Comparison of ENCODE assay signal across 16 cellular contexts in the genomic region with DNA sequence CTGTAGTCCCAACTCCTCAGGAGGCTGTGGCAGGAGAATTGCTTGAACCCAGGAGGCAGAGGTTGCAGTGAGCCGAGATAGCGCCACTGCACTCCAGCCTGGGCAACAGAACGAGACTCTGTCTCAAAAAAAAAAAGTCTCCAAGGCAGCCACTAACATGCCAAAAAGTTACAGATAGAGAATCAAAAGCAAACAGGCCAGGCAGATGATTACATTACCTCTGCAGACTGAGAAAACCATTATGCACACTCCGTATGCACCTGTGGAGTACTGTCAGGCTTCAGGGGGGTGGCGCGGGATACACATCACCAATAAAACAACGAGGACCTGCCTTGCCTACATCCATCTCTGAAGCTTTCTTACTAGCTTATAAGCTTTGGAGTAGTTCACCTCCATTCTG. TPM values are rescaled to one million over a fixed set of nuclear protein-coding genes. Genes with fewer than 3 reads are reported as not detected.
DNase-seq lines count a peak whose midpoint lies in the region; ATAC-seq, FAIRE-seq and TF ChIP-seq lines count a peak whose summit lies in the region.
"Had no signal": no experiment of that assay in that cellular context is flagged by ENCODE, and none has a peak within 500 bp of the region (broad histone marks: within the 10 kb centered on the region; RNA-seq: fewer than 3 reads in every experiment).

No MANE protein-coding gene starts in this region.

- no TSS peak for BruUV-seq in GM12878 (replicated peaks; lab: Mats Ljungman, UMichigan)

- peaks cover 72% of the 10 kb centered on the region for H3K79me2 ChIP-seq in GM12878 (ENCODE audit: control insufficient read depth, insufficient read depth, low read length)

- H2AFZ ChIP-seq in GM12878 (ENCODE audit: control insufficient read depth, low read depth, low read length), result no peak overlapping the region

- H3K4me2 ChIP-seq in GM12878 (ENCODE audit: control insufficient read depth, insufficient read depth), result peak overlapping the region; percentile 93
- H3K4me2 ChIP-seq: BLaER1 had no signal

- FAIRE-seq in GM12878 (lab: Jason Lieb, UNC), result no peak
- no peak for FAIRE-seq in pancreas (lab: Jason Lieb, UNC)
- FAIRE-seq: H1 had no signal

- no peak overlapping the region for H3K27ac ChIP-seq in GM12878 (ENCODE audit: control insufficient read depth, insufficient read depth)
- H3K27ac ChIP-seq in pancreas, result peak overlapping the region in 1 of 4 donors; percentile 29
- peak overlapping the region; percentile 32 to 96 (median 49) for H3K27ac ChIP-seq in stomach
- H3K27ac ChIP-seq: BLaER1 had no signal

- TF ChIP-seq EP300 in GM12878 (IDR thresholded peaks at IDR 0.05; ENCODE audit: borderline replicate concordance in 1 of 2, control insufficient read depth in 1 of 2, low read depth in 2 of 2, low read length in 2 of 2) (no peak), stomach (IDR thresholded peaks at IDR 0.05) (no peak)

- peaks cover 15% of the 10 kb centered on the region for H3K4me1 ChIP-seq in GM12878 (ENCODE audit: control insufficient read depth, insufficient read depth, low read length)
- peaks cover 4 to 52% (median 41%) of the 10 kb centered on the region in 3 donors for H3K4me1 ChIP-seq in pancreas
- H3K4me1 ChIP-seq in stomach, result peaks cover 40 to 73% (median 62%) of the 10 kb centered on the region in 4 donors

- no peaks in the 10 kb centered on the region for H3K9me3 Mint-ChIP-seq in natural killer cell treated with Interleukin-12 subunit alpha and Interleukin-12 subunit beta and Interleukin-15 and Interleukin-18, amount 100 ng/mL, for 72 hours
- H3K9me3 Mint-ChIP-seq: CD4-positive, alpha-beta memory T cell had no signal

- H3K27ac Mint-ChIP-seq in natural killer cell treated with Interleukin-12 subunit alpha and Interleukin-12 subunit beta and Interleukin-15 and Interleukin-18, amount 100 ng/mL, for 72 hours, result no peak overlapping the region

- no peaks in the 10 kb centered on the region for H4K20me1 ChIP-seq in GM12878 (ENCODE audit: control insufficient read depth, insufficient read depth)

- RAD21 ChIA-PET in GM12878 (lab: Charles Lee; ENCODE audit: unreplicated experiment), result no interaction called here

- POLR2A ChIA-PET in GM12878 (lab: Charles Lee), result interaction anchor here (1.3 to 2.0 kb wide), 2 partner anchors 8 to 10 kb away, joined by 3 to 6 read pairs; no protein-coding TSS in a partner anchor

- TF ChIP-seq RAD21 in GM12878 (IDR thresholded peaks at IDR 0.05; ENCODE audit: insufficient read depth, low read depth, low read length), result no peak

- H3K36me3 Mint-ChIP-seq in natural killer cell treated with Interleukin-12 subunit alpha and Interleukin-12 subunit beta and Interleukin-15 and Interleukin-18, amount 100 ng/mL, for 72 hours, result no peaks in the 10 kb centered on the region

- intact Hi-C loops in GM12878 (cut with micrococcal nuclease; ENCODE audit: unreplicated experiment) (loop anchor here (10.0 kb wide), 1 partner anchor 341 kb away; a partner anchor contains a TSS), pancreas (cut with DNase I) (no loop called here), stomach (cut with DNase I; ENCODE audit: low total_unique reads) (no loop called here)

- SMC1A ChIA-PET in GM12878 (lab: Charles Lee; ENCODE audit: uncharacterized antibody, unreplicated experiment), result interaction anchor here (3.4 kb wide), 1 partner anchor 10 kb away, joined by 12 read pairs; no protein-coding TSS in a partner anchor

- no peak overlapping the region for H3K4me3 Mint-ChIP-seq in natural killer cell treated with Interleukin-12 subunit alpha and Interleukin-12 subunit beta and Interleukin-15 and Interleukin-18, amount 100 ng/mL, for 72 hours
- H3K4me3 Mint-ChIP-seq: CD14-positive monocyte; CD4-positive, alpha-beta memory T cell; H9 had no signal

- H3K27me3 ChIP-seq in GM12878 (replicated peaks in 1 of 2; ENCODE audit: control insufficient read depth in 2 of 2, insufficient read depth in 2 of 2, low read length in 1 of 2) (no peaks in the 10 kb centered on the region), pancreas (no peaks in the 10 kb centered on the region), stomach (no peaks in the 10 kb centered on the region)
- H3K27me3 ChIP-seq: BLaER1 had no signal

- H3K27me3 Mint-ChIP-seq in natural killer cell treated with Interleukin-12 subunit alpha and Interleukin-12 subunit beta and Interleukin-15 and Interleukin-18, amount 100 ng/mL, for 72 hours, result no peaks in the 10 kb centered on the region
- H3K27me3 Mint-ChIP-seq: CD4-positive, alpha-beta memory T cell had no signal

- H3K4me3 ChIP-seq in GM12878 (no peak overlapping the region), pancreas (no peak overlapping the region), stomach (no peak overlapping the region)
- H3K4me3 ChIP-seq: BLaER1 had no signal

- no peak for TF ChIP-seq POLR2A in GM12878 (IDR thresholded peaks at IDR 0.05; ENCODE audit: low read depth, low read length)
- no peak for TF ChIP-seq POLR2A in stomach (IDR thresholded peaks at IDR 0.05)

- no peak for ATAC-seq in GM12878
- peak; percentile 51 to 78 (median 61) for ATAC-seq in pancreas
- ATAC-seq in GM21526 (IDR thresholded peaks at IDR 0.05; ENCODE audit: low FRiP score, unreplicated experiment), result no peak
- ATAC-seq in HG02759 (IDR thresholded peaks at IDR 0.05; ENCODE audit: unreplicated experiment), result no peak
- no peak for ATAC-seq in natural killer cell treated with Interleukin-12 subunit alpha and Interleukin-12 subunit beta and Interleukin-15 and Interleukin-18, amount 100 ng/mL, for 72 hours

- peaks cover 33 to 37% of the 10 kb centered on the region in 2 donors for H3K4me1 Mint-ChIP-seq in natural killer cell treated with Interleukin-12 subunit alpha and Interleukin-12 subunit beta and Interleukin-15 and Interleukin-18, amount 100 ng/mL, for 72 hours (ENCODE audit: low read depth in 2 of 2)

- CTCF ChIA-PET in GM12878 (lab: Yijun Ruan, JAX), result interaction anchor here (2.1 kb wide), 1 partner anchor 12 kb away, joined by 7 read pairs; no protein-coding TSS in a partner anchor

- DNase-seq in SK-N-DZ (ENCODE audit: low spot score), result peak; percentile 48
- DNase-seq in GM12878 (ENCODE audit: low read depth, low spot score), result no peak
- DNase-seq in pancreas, result no peak
- DNase-seq in stomach, result no peak
- DNase-seq in natural killer cell treated with Interleukin-12 subunit alpha and Interleukin-12 subunit beta and Interleukin-15 and Interleukin-18, amount 100 ng/mL, for 72 hours (ENCODE audit: low spot score), result no peak
- DNase-seq: 8988T; Calu3; CD4-positive, alpha-beta memory T cell; DMS79 treated with DMSO at 0.1 percent for 48 hours; GF-D8; H9 had no signal

- WGBS in GM12878 (ENCODE audit: insufficient coverage, insufficient replicate concordance, low lambda C conversion rate, missing lambda C conversion rate), result 91% methylated on average over 7 of the region's 7 CpGs
- 40 to 49% methylated on average over 7 of the region's 7 CpGs for WGBS in pancreas, 2 donors
- 28 to 59% (median 44%) methylated on average over 7 of the region's 7 CpGs for WGBS in stomach, 5 donors

- TF ChIP-seq CTCF in GM12878 (IDR thresholded peaks at IDR 0.05 in 2 of 3, conservative IDR thresholded peaks at IDR 0.05 in 1 of 3; ENCODE audit: control insufficient read depth in 2 of 3, extremely low read depth in 1 of 3, insufficient read depth in 1 of 3, low read depth in 3 of 3, low read length in 3 of 3), result no peak
- no peak for TF ChIP-seq CTCF in pancreas (IDR thresholded peaks at IDR 0.05)
- no peak for TF ChIP-seq CTCF in stomach (IDR thresholded peaks at IDR 0.05)

- no peak overlapping the region for H3K9ac ChIP-seq in GM12878 (ENCODE audit: control insufficient read depth, insufficient read depth, low read length)
- H3K9ac ChIP-seq: BLaER1 had no signal

- H3K36me3 ChIP-seq in GM12878 (ENCODE audit: control insufficient read depth in 2 of 2, insufficient read depth in 2 of 2, low read length in 1 of 2) (no peaks in the 10 kb centered on the region), pancreas (no peaks in the 10 kb centered on the region), stomach (no peaks in the 10 kb centered on the region)

- in situ Hi-C loops in GM12878 (cut with MboI), result loop anchor here (5.0 to 10.0 kb wide), 2 partner anchors 113 to 321 kb away; no protein-coding TSS in a partner anchor

- H3K9me3 ChIP-seq in GM12878 (replicated peaks; ENCODE audit: control insufficient read depth, insufficient read depth, low read length) (no peaks in the 10 kb centered on the region; the same call in 1 of the 3 replicates), pancreas (no peaks in the 10 kb centered on the region), stomach (no peaks in the 10 kb centered on the region)

TF ChIP-seq in GM12878, 131 proteins besides CTCF, POLR2A, EP300 and RAD21 (continues in another document):
- no peak for TF ChIP-seq SIN3A (IDR thresholded peaks at IDR 0.05; ENCODE audit: low read depth, low read length)
- TF ChIP-seq KLF5 (IDR thresholded peaks at IDR 0.05; ENCODE audit: partially characterized antibody), result no peak
- no peak for TF ChIP-seq IKZF2 (IDR thresholded peaks at IDR 0.05)
- no peak for TF ChIP-seq RB1 (IDR thresholded peaks at IDR 0.05; ENCODE audit: borderline replicate concordance)

RNA-seq across cellular contexts. Expression of a gene that starts 10.3 kb away (rescaled TPM):
- 8.2 and 18.5 TPM in 2 replicates for polyA plus RNA-seq in SK-N-DZ (2014; cell fraction: cytosol; rRNA removed)
- 21.9 and 23.3 TPM in 2 replicates for polyA plus RNA-seq in SK-N-DZ (2014; cell fraction: nucleus; rRNA removed)
- total RNA-seq in GM12878 (2013; cell fraction: nucleolus; rRNA removed), result 57.1 and 59.3 TPM in 2 replicates
- total RNA-seq in GM12878 (2014; rRNA removed) (16.2 and 19.4 TPM in 2 replicates), GM12878 (2014; rRNA removed; fragmentation: Illumina TruSeq; extraction: Trizol) (20.0 and 20.5 TPM in 2 replicates), GM12878 (2021) (19.7 and 21.5 TPM in 2 replicates), pancreas (10 to 100 TPM; 14.1 to 20.8 (median 17.0) TPM), stomach (10 to 100 TPM in 4 of 5 donors, 1 to 10 TPM in 1; 4.9 to 55.3 (median 32.6) TPM)
- polyA plus RNA-seq in GM12878 (2011; ENCODE audit: low read depth), result 4.4 TPM
- polyA plus RNA-seq in GM12878 (2011; rRNA removed) (21.6 and 36.5 TPM in 2 replicates), GM12878 (2014; fragmentation: Illumina TruSeq; extraction: Trizol) (16.3 and 19.1 TPM in 2 replicates), GM12878 (2014; fragmentation: Nextera tagmentation; extraction: Ambion mirVana) (1 to 10 TPM; 4.4 to 7.8 TPM), GM12878 (2014; rRNA removed) (11.5 and 13.2 TPM in 2 replicates), GM12878 (2016; fragmentation: Nextera tagmentation; extraction: Ambion mirVana) (10 to 100 TPM; 15.9 to 16.9 TPM), pancreas (10 to 100 TPM in 1 of 2 donors, 1 to 10 TPM in 1; 5.9 to 11.0 TPM), stomach (1 to 10 TPM; 7.0 to 9.9 (median 7.6) TPM)
- polyA plus RNA-seq in GM12878 (2011; cell fraction: cytosol; rRNA removed), result 7.9 and 8.4 TPM in 2 replicates
- polyA plus RNA-seq in GM12878 (2011; cell fraction: nucleus; rRNA removed), result 18.3 and 22.4 TPM in 2 replicates
- polyA plus RNA-seq in GM12878 (2012), result 6.6 and 8.4 TPM in 2 replicates
- polyA minus RNA-seq in GM12878 (2011; rRNA and poly(A)+ RNA removed), result 20.0 and 27.9 TPM in 2 replicates
- polyA minus RNA-seq in GM12878 (2011; cell fraction: cytosol; rRNA and poly(A)+ RNA removed), result 9.0 and 10.9 TPM in 2 replicates
- polyA minus RNA-seq in GM12878 (2011; cell fraction: nucleus; rRNA and poly(A)+ RNA removed), result 12.0 and 15.4 TPM in 2 replicates
- 10 to 100 TPM; 14.4 to 24.3 TPM for total RNA-seq in natural killer cell treated with Interleukin-12 subunit alpha and Interleukin-12 subunit beta and Interleukin-15 and Interleukin-18, amount 100 ng/mL, for 72 hours

Comparison
In these comparisons a context has a peak if more than half of its experiments do, and no peak if none do; other contexts are left out.
1. ATAC-seq: peak in pancreas (4 of 4); none in GM12878 (single experiment), GM21526 (single experiment), HG02759 (single experiment) and natural killer cell treated with Interleukin-12 subunit alpha and Interleukin-12 subunit beta and Interleukin-15 and Interleukin-18, amount 100 ng/mL, for 72 hours (0 of 2).